20 cellular contexts compared by ENCODE assay signal in the genomic region with DNA sequence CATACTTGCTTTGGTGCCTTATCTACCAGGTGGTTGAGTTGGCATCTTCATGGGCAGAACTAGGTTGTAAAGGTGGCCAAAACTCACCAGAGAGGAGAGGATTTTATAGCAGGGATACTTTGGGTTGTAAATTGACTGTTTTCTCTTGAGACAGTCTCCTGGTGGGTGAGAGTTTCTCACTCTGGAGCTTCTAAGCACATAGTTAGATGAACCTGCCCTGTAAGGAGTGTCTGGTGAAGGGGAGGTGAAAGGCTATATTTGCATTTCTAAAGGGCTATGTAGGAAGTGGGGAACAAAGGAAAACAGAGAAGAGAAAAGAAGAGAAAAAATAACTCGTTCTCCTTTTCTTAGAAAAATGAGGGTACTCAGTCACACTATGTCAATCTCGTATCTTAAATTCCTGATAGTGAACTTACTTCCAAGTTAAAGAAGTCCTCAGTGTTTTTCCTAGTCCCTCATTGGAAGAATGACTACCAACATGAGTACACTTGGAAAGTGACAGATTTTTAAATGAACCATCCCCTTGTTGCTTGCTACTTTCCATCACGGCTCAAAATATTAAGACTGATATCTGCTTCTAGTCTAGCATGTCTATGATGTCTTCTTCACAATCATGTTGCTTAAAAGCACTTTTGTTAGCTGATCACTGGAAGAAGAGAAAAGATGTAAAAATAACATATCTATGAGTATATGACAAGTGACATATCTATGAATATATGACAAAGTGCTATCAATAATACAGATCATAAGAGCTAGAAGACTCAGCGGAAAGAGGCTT.
DNase-seq lines count a peak whose midpoint lies in the region; ATAC-seq and TF ChIP-seq lines count a peak whose summit lies in the region.
"Had no signal": no experiment of that assay in that cellular context is flagged by ENCODE, and none has a peak within 500 bp of the region (broad histone marks: within the 10 kb centered on the region; RNA-seq: fewer than 3 reads in every experiment).

No MANE protein-coding gene starts in this region.

- H3K4me3 ChIP-seq in GM23338, result no peak overlapping the region
- no peak overlapping the region for H3K4me3 ChIP-seq in NT2/D1 (ENCODE audit: insufficient read length, low read depth)
- no peak overlapping the region for H3K4me3 ChIP-seq in right lobe of liver
- H3K4me3 ChIP-seq in tibial artery, result no peak overlapping the region
- H3K4me3 ChIP-seq: BLaER1, HAP-1 had no signal

- H3K27ac ChIP-seq in GM23338 (ENCODE audit: low read depth), result peak overlapping the region; percentile 50; the same call in 1 of the 2 replicates
- H3K27ac ChIP-seq in right lobe of liver, result no peak overlapping the region
- no peak overlapping the region for H3K27ac ChIP-seq in tibial artery
- H3K27ac ChIP-seq: BLaER1, HL-60 had no signal

- TF ChIP-seq POLR2A in right lobe of liver (IDR thresholded peaks at IDR 0.05), result no peak

- H3F3A ChIP-seq in GM23338 (replicated peaks; ENCODE audit: low read depth), result no peaks in the 10 kb centered on the region

- intact Hi-C loops in left cardiac atrium (cut with DNase I), result no loop called here
- intact Hi-C loops in right lobe of liver (cut with DNase I), result no loop called here
- intact Hi-C loops in tibial artery (cut with DNase I; ENCODE audit: low total_unique reads), result no loop called here

- peak overlapping the region; percentile 53 for H3K4me2 ChIP-seq in GM23338
- H3K4me2 ChIP-seq: BLaER1 had no signal

- H3K27me3 ChIP-seq in GM23338 (ENCODE audit: insufficient read depth) (no peaks in the 10 kb centered on the region), NT2/D1 (ENCODE audit: insufficient read depth, insufficient read length) (no peaks in the 10 kb centered on the region), right lobe of liver (no peaks in the 10 kb centered on the region), tibial artery (no peaks in the 10 kb centered on the region)
- H3K27me3 ChIP-seq: BLaER1 had no signal

- no peaks in the 10 kb centered on the region for H3K79me2 ChIP-seq in GM23338 (replicated peaks; ENCODE audit: insufficient read depth)

- peaks cover 22% of the 10 kb centered on the region for H3K4me1 Mint-ChIP-seq in GM23338
- H3K4me1 Mint-ChIP-seq in endothelial cell (ENCODE audit: unreplicated experiment), result peaks cover 9% of the 10 kb centered on the region
- H3K4me1 Mint-ChIP-seq: CD4-positive, alpha-beta memory T cell; IgD-negative memory B cell had no signal

- TF ChIP-seq CTCF in GM23338 (conservative IDR thresholded peaks at IDR 0.05; ENCODE audit: low read depth in 2 of 2) (no peak), endothelial cell (IDR thresholded peaks at IDR 0.05; ENCODE audit: unreplicated experiment) (no peak), right lobe of liver (IDR thresholded peaks at IDR 0.05) (no peak), tibial artery (IDR thresholded peaks at IDR 0.05) (no peak)

- H3K9me3 ChIP-seq in NT2/D1 (ENCODE audit: insufficient read depth, low read length) (peaks cover 10% of the 10 kb centered on the region; the same call in 1 of the 2 replicates), right lobe of liver (no peaks in the 10 kb centered on the region), tibial artery (no peaks in the 10 kb centered on the region)
- H3K9me3 ChIP-seq: BLaER1, HAP-1 had no signal

- H2AFZ ChIP-seq in GM23338, result no peak overlapping the region

- 0 out of 2 replicates have a peak, but pooled peaks cover 2% of the 10 kb centered on the region for H3K9me2 ChIP-seq in GM23338 (ENCODE audit: insufficient read depth)

- 62% methylated on average over 4 of the region's 4 CpGs for WGBS in right lobe of liver (ENCODE audit: insufficient coverage, low coverage, low lambda C conversion rate, missing lambda C conversion rate)

- DNase-seq in GM23338 (ENCODE audit: low spot score) (peak; percentile 56), NT2/D1 (ENCODE audit: low read depth, low spot score) (peak; percentile 36), endothelial cell (ENCODE audit: low spot score) (no peak), iPS-NIHi11 (ENCODE audit: low spot score) (peak; percentile 17), left cardiac atrium (no peak), right lobe of liver (no peak), tibial artery (no peak), dermis blood vessel endothelial cell (no peak)
- DNase-seq: 8988T; CD4-positive, alpha-beta memory T cell; DMS153; DMS79; GF-D8; GOT3 had no signal

- ATAC-seq in GM23338, result peak; percentile 89
- ATAC-seq in left cardiac atrium, result no peak
- ATAC-seq in right lobe of liver, result no peak
- ATAC-seq: HepG2 had no signal

- H3K36me3 Mint-ChIP-seq in GM23338 (ENCODE audit: low read depth) (peaks cover 14% of the 10 kb centered on the region), endothelial cell (ENCODE audit: low read depth, unreplicated experiment) (no peaks in the 10 kb centered on the region)
- H3K36me3 Mint-ChIP-seq: CD14-positive monocyte; CD4-positive, alpha-beta memory T cell; IgD-negative memory B cell had no signal

- H3K4me3 Mint-ChIP-seq in GM23338 (peak overlapping the region; percentile 3; the same call in 1 of the 3 replicates), endothelial cell (ENCODE audit: unreplicated experiment) (no peak overlapping the region)
- H3K4me3 Mint-ChIP-seq: CD14-positive monocyte; CD4-positive, alpha-beta memory T cell; IgD-negative memory B cell had no signal

- peaks cover 6% of the 10 kb centered on the region; the same call in 2 of the 3 replicates for H3K9me3 Mint-ChIP-seq in GM23338
- no peaks in the 10 kb centered on the region for H3K9me3 Mint-ChIP-seq in endothelial cell (ENCODE audit: unreplicated experiment)

- peak overlapping the region; percentile 31; the same call in 1 of the 2 replicates for H3K27ac Mint-ChIP-seq in GM23338
- peak overlapping the region; percentile 70 for H3K27ac Mint-ChIP-seq in endothelial cell (ENCODE audit: unreplicated experiment)
- H3K27ac Mint-ChIP-seq: CD14-positive monocyte; CD4-positive, alpha-beta memory T cell; IgD-negative memory B cell had no signal

- no peaks in the 10 kb centered on the region for H3K36me3 ChIP-seq in GM23338 (ENCODE audit: insufficient read depth)
- H3K36me3 ChIP-seq in NT2/D1 (ENCODE audit: insufficient read depth, insufficient read length, low read length), result no peaks in the 10 kb centered on the region
- H3K36me3 ChIP-seq in right lobe of liver, result no peaks in the 10 kb centered on the region
- no peaks in the 10 kb centered on the region for H3K36me3 ChIP-seq in tibial artery
- H3K36me3 ChIP-seq: BLaER1, HAP-1 had no signal

- H3K9ac ChIP-seq in NT2/D1 (ENCODE audit: insufficient read length, low read depth), result no peak overlapping the region
- H3K9ac ChIP-seq: BLaER1 had no signal

- peaks cover 10% of the 10 kb centered on the region for H3K27me3 Mint-ChIP-seq in GM23338 (ENCODE audit: insufficient read depth, low read depth, poor library complexity)
- no peaks in the 10 kb centered on the region for H3K27me3 Mint-ChIP-seq in endothelial cell (ENCODE audit: unreplicated experiment)

- peaks cover 22% of the 10 kb centered on the region for H3K4me1 ChIP-seq in GM23338 (ENCODE audit: insufficient read depth)
- H3K4me1 ChIP-seq in NT2/D1 (ENCODE audit: insufficient read depth, insufficient read length), result no peaks in the 10 kb centered on the region
- H3K4me1 ChIP-seq in right lobe of liver, result no peaks in the 10 kb centered on the region
- no peaks in the 10 kb centered on the region for H3K4me1 ChIP-seq in tibial artery
- H3K4me1 ChIP-seq: BLaER1 had no signal

- H4K20me1 ChIP-seq in GM23338 (replicated peaks; ENCODE audit: insufficient read depth), result no peaks in the 10 kb centered on the region
- H4K20me1 ChIP-seq: BLaER1 had no signal

TF ChIP-seq in GM23338, 12 proteins besides CTCF, POLR2A, EP300 and RAD21 (continues in another document):
- no peak for TF ChIP-seq CREB1 (CRISPR knock-in tag; IDR thresholded peaks at IDR 0.05; ENCODE audit: low read depth)

Comparison
In these comparisons a context has a peak if more than half of its experiments do, and no peak if none do; other contexts are left out.
1. DNase-seq: peak in GM23338 (single experiment), NT2/D1 (single experiment) and iPS-NIHi11 (single experiment); none in endothelial cell (single experiment), left cardiac atrium (single experiment), right lobe of liver (0 of 3), tibial artery (0 of 2) and dermis blood vessel endothelial cell (single experiment).